Comparison of ENCODE assay signal across 25 cellular contexts in the genomic region with DNA sequence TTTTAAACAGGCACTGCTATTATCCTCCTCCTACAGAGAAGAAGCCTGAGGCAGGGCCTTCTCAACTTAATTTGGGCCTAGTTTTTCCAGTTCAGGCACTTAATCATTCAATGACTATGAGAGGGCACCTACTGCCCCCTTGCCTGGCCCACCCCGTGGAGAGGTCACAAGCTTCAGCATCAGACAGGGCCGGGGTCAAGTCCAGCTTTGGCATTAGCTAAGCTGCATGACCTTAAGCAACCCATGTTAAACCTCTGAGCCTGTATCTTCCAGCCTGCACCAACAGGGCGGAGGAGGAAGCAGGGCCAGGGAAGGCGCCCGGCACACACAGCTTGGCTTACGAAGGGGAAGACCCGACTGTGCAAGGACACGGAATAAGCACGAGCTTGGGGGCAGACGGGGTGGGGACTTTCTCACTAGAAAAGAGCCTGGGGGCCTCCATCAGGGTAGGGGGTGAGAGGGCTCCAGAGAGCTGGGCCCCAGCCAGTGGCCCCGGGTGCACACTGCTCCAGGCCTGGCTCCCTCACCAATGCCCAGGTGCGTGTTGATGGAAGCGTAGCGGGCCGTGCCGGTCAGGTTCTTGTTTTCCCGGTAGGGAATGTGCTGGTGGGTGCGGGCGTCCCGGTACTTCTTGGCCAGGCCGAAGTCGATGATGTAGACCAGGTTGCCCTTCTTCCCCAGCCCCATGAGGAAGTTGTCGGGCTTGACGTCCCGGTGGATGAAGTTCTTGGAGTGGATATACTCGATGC. TPM values are rescaled to one million over a fixed set of nuclear protein-coding genes. Genes with fewer than 3 reads are reported as not detected.
A peak's percentile ranks its signal among the peaks of the same experiment; 100 is the strongest.
DNase-seq lines count a peak whose midpoint lies in the region; ATAC-seq and TF ChIP-seq lines count a peak whose summit lies in the region.
"Had no signal": no experiment of that assay in that cellular context is flagged by ENCODE, and none has a peak within 500 bp of the region (broad histone marks: within the 10 kb centered on the region; RNA-seq: fewer than 3 reads in every experiment).

No MANE protein-coding gene starts in this region.

- no peak for TF ChIP-seq POLR2A in suprapubic skin (IDR thresholded peaks at IDR 0.05)

- H3K4me3 ChIP-seq in left ventricle myocardium inferior (no peak overlapping the region), heart right ventricle (no peak overlapping the region), mucosa of descending colon (no peak overlapping the region), suprapubic skin (no peak overlapping the region)
- H3K4me3 ChIP-seq: ascending aorta, upper lobe of right lung had no signal

- H3K27ac ChIP-seq in left ventricle myocardium inferior (replicated peaks) (peak overlapping the region; percentile 66), heart right ventricle (peak overlapping the region in 1 of 10 donors; percentile 19), suprapubic skin (peak overlapping the region; percentile 73)
- H3K27ac ChIP-seq: neutrophil, upper lobe of right lung had no signal

- DNase-seq in left ventricle myocardium inferior (no peak), heart right ventricle (no peak), endothelial cell (ENCODE audit: low spot score) (no peak), mucosa of descending colon (no peak), suprapubic skin (ENCODE audit: low spot score in 2 of 2) (no peak)
- no peak for DNase-seq in activated CD8-positive, alpha-beta memory T cell treated with anti-CD3 and anti-CD28 coated beads for 24 hours
- DNase-seq: activated CD4-positive, alpha-beta T cell treated with anti-CD3 and anti-CD28 coated beads, Interleukin-2, amount 10 ng/mL, durations not matched to agents 24 days and 14 days; activated CD8-positive, alpha-beta memory T cell treated with anti-CD3 and anti-CD28 coated beads, Interleukin-2, amount 50 U/mL, for 4 hours; cerebellar nuclear complex; effector CD8-positive, alpha-beta T cell; GOT3; IMR-90; left cardiac atrium; NCI-H1417; NCI-H2081 treated with DMSO at 0.1 percent for 48 hours; NCI-H446; upper lobe of right lung had no signal

- intact Hi-C loops in left ventricle myocardium inferior (cut with micrococcal nuclease) = no loop called here
- intact Hi-C loops in heart right ventricle (cut with DNase I) = no loop called here
- intact Hi-C loops in mucosa of descending colon (cut with DNase I, micrococcal nuclease) = no loop called here

- H3K4me1 Mint-ChIP-seq in endothelial cell (ENCODE audit: unreplicated experiment) = peaks cover 10% of the 10 kb centered on the region

- H3K27me3 ChIP-seq in left ventricle myocardium inferior (ENCODE audit: low read depth) (no peaks in the 10 kb centered on the region), heart right ventricle (no peaks in the 10 kb centered on the region), suprapubic skin (no peaks in the 10 kb centered on the region)
- H3K27me3 ChIP-seq: ascending aorta, neutrophil, upper lobe of right lung had no signal

- no peak for TF ChIP-seq CTCF in left ventricle myocardium inferior (IDR thresholded peaks at IDR 0.05; ENCODE audit: borderline replicate concordance)
- no peak for TF ChIP-seq CTCF in heart right ventricle (IDR thresholded peaks at IDR 0.05)
- no peak for TF ChIP-seq CTCF in endothelial cell (IDR thresholded peaks at IDR 0.05; ENCODE audit: unreplicated experiment)
- TF ChIP-seq CTCF in mucosa of descending colon (IDR thresholded peaks at IDR 0.05) = no peak
- TF ChIP-seq CTCF in suprapubic skin (IDR thresholded peaks at IDR 0.05) = no peak

- H3K36me3 Mint-ChIP-seq in endothelial cell (ENCODE audit: low read depth, unreplicated experiment) = peaks cover 42% of the 10 kb centered on the region

- H3K27ac Mint-ChIP-seq in endothelial cell (ENCODE audit: unreplicated experiment) = no peak overlapping the region
- H3K27ac Mint-ChIP-seq: activated CD4-positive, alpha-beta T cell treated with anti-CD3 and anti-CD28 coated beads, Interleukin-2, amount 10 ng/mL, durations not matched to agents 24 days and 14 days; activated naive CD8-positive, alpha-beta T cell; activated T-helper 2 cell treated with anti-CD3 and anti-CD28 coated beads, Interferon-gamma antibody, Interleukin-2, Interleukin-4, amounts not matched to agents 10 μg/mL and 5 μg/mL and 100 μg/mL, durations not matched to agents 14 hours and 24 hours and 36 hours; B cell; T-helper 1 cell treated with Interleukin-12 subunit alpha and Interleukin-12 subunit beta and Interleukin-4 antibody, amounts not matched to agents 30 μg/mL and 1 μg/mL, for 36 hours had no signal

- peaks cover 79% of the 10 kb centered on the region for H3K36me3 ChIP-seq in left ventricle myocardium inferior
- peaks cover 11 to 86% (median 77%) of the 10 kb centered on the region in 9 donors for H3K36me3 ChIP-seq in heart right ventricle
- peaks cover 15% of the 10 kb centered on the region for H3K36me3 ChIP-seq in mucosa of descending colon (ENCODE audit: low read depth)
- peaks cover 84% of the 10 kb centered on the region for H3K36me3 ChIP-seq in suprapubic skin

- H3K9me3 ChIP-seq in left ventricle myocardium inferior (replicated peaks) (no peaks in the 10 kb centered on the region), heart right ventricle (no peaks in the 10 kb centered on the region), mucosa of descending colon (no peaks in the 10 kb centered on the region), suprapubic skin (no peaks in the 10 kb centered on the region)
- H3K9me3 ChIP-seq: ascending aorta, neutrophil, upper lobe of right lung had no signal

- ATAC-seq in heart right ventricle (no peak), mucosa of descending colon (peak; percentile 69), HG03521 (IDR thresholded peaks at IDR 0.05; ENCODE audit: unreplicated experiment) (no peak), GM18907 (IDR thresholded peaks at IDR 0.05; ENCODE audit: unreplicated experiment) (no peak)
- ATAC-seq: left cardiac atrium, upper lobe of right lung had no signal

- peak overlapping the region; percentile 71 for H3K4me3 Mint-ChIP-seq in endothelial cell (ENCODE audit: unreplicated experiment)
- H3K4me3 Mint-ChIP-seq: activated CD4-positive, alpha-beta T cell treated with anti-CD3 and anti-CD28 coated beads, Interleukin-2, amount 10 ng/mL, durations not matched to agents 24 days and 14 days; activated naive CD8-positive, alpha-beta T cell; B cell; T-helper 1 cell treated with Interleukin-12 subunit alpha and Interleukin-12 subunit beta and Interleukin-4 antibody, amounts not matched to agents 30 μg/mL and 1 μg/mL, for 36 hours had no signal

- no peak for TF ChIP-seq EP300 in suprapubic skin (IDR thresholded peaks at IDR 0.05)

- H3K9me3 Mint-ChIP-seq in endothelial cell (ENCODE audit: unreplicated experiment) = no peaks in the 10 kb centered on the region
- H3K9me3 Mint-ChIP-seq: activated CD4-positive, alpha-beta T cell treated with anti-CD3 and anti-CD28 coated beads, Interleukin-2, amount 10 ng/mL, durations not matched to agents 24 days and 14 days; activated T-helper 2 cell treated with anti-CD3 and anti-CD28 coated beads, Interferon-gamma antibody, Interleukin-2, Interleukin-4, amounts not matched to agents 10 μg/mL and 5 μg/mL and 100 μg/mL, durations not matched to agents 14 hours and 24 hours and 36 hours; T-helper 1 cell treated with Interleukin-12 subunit alpha and Interleukin-12 subunit beta and Interleukin-4 antibody, amounts not matched to agents 30 μg/mL and 1 μg/mL, for 36 hours had no signal

- 83 to 84% methylated on average over 26 of the region's 26 CpGs for WGBS in heart right ventricle, 2 donors
- WGBS in suprapubic skin = 66% methylated on average over 14 of the region's 26 CpGs

- peaks cover 12% of the 10 kb centered on the region for H3K27me3 Mint-ChIP-seq in endothelial cell (ENCODE audit: unreplicated experiment)
- H3K27me3 Mint-ChIP-seq: activated CD4-positive, alpha-beta T cell treated with anti-CD3 and anti-CD28 coated beads, Interleukin-2, amount 10 ng/mL, durations not matched to agents 24 days and 14 days; activated naive CD8-positive, alpha-beta T cell; B cell had no signal

- H3K4me1 ChIP-seq in left ventricle myocardium inferior (peaks cover 75% of the 10 kb centered on the region), heart right ventricle (peaks cover 11 to 54% (median 32%) of the 10 kb centered on the region in 9 donors), mucosa of descending colon (ENCODE audit: low read depth) (no peaks in the 10 kb centered on the region), suprapubic skin (peaks cover 55% of the 10 kb centered on the region)

RNA-seq across cellular contexts. Expression of gene CSNK1E, which starts 16.9 kb away (rescaled TPM):
- 76.1 TPM for total RNA-seq in left ventricle myocardium inferior
- 10 to 100 TPM; 64.1 to 88.1 (median 78.6) TPM for total RNA-seq in heart right ventricle
- 10 to 100 TPM; 81.6 to 83.4 TPM for polyA plus RNA-seq in heart right ventricle
- total RNA-seq in endothelial cell (ENCODE audit: unreplicated experiment) = 144 TPM
- 100 to 1,000 TPM in 1 of 3 donors, 10 to 100 TPM in 2; 87.8 to 100 (median 89.8) TPM for total RNA-seq in mucosa of descending colon
- 100 to 1,000 TPM; 112 to 246 (median 160) TPM for total RNA-seq in suprapubic skin

RNA-seq across cellular contexts. Expression of gene TMEM184B, which starts 27.6 kb away (rescaled TPM):
- total RNA-seq in left ventricle myocardium inferior (50.6 TPM), heart right ventricle (10 to 100 TPM; 36.2 to 51.6 (median 46.1) TPM), endothelial cell (ENCODE audit: unreplicated experiment) (59.8 TPM), mucosa of descending colon (10 to 100 TPM; 35.9 to 63.1 (median 38.2) TPM), suprapubic skin (10 to 100 TPM; 41.5 to 54.9 (median 46.0) TPM)
- 10 to 100 TPM; 20.8 to 29.7 TPM for polyA plus RNA-seq in heart right ventricle
